In the genomic region with DNA sequence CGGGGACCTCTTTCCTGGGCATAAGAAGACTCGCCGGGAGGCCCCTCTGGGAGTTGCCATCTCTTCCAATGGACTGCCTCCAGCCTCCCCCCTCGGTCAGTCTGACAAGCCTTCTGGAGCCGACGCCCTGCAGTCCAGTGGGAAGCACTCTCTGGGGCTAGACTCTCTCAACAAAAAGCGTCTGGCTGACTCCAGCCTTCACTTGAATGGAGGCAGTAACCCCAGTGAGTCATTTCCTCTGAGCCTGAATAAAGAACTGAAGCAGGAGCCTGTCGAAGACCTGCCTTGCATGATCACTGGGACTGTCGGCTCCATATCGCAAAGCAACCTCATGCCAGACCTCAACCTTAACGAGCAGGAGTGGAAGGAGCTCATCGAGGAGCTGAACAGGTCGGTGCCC, we compare ENCODE assay signal across 8 cellular contexts. TPM values are rescaled to one million over a fixed set of nuclear protein-coding genes. Genes with fewer than 3 reads are reported as not detected.
DNase-seq lines count a peak whose midpoint lies in the region; ATAC-seq lines count a peak whose summit lies in the region.

No MANE protein-coding gene starts in this region.

- no peaks in the 10 kb centered on the region for H3K36me3 ChIP-seq in aorta (ENCODE audit: control insufficient read depth in 1 of 2, insufficient read depth in 2 of 2, low read length in 1 of 2)

- no peak overlapping the region for H3K4me3 Mint-ChIP-seq in stimulated activated naive CD8-positive, alpha-beta T cell treated with anti-CD3 and anti-CD28 coated beads, Interleukin-15, Interleukin-2, amounts not matched to agents 100 ng/mL and 50 ng/mL, for 24 hours
- H3K4me3 Mint-ChIP-seq in natural killer cell treated with Interleukin-12 subunit alpha and Interleukin-12 subunit beta and Interleukin-15 and Interleukin-18, amount 100 ng/mL, for 72 hours = no peak overlapping the region

- H3K27me3 Mint-ChIP-seq in stimulated activated naive CD8-positive, alpha-beta T cell treated with anti-CD3 and anti-CD28 coated beads, Interleukin-15, Interleukin-2, amounts not matched to agents 100 ng/mL and 50 ng/mL, for 24 hours = no peaks in the 10 kb centered on the region
- no peaks in the 10 kb centered on the region for H3K27me3 Mint-ChIP-seq in natural killer cell treated with Interleukin-12 subunit alpha and Interleukin-12 subunit beta and Interleukin-15 and Interleukin-18, amount 100 ng/mL, for 72 hours

- no peak for DNase-seq in stimulated activated naive CD8-positive, alpha-beta T cell treated with anti-CD3 and anti-CD28 coated beads, Interleukin-15, Interleukin-2, amounts not matched to agents 100 U/mL and 50 U/mL, for 24 hours
- DNase-seq in astrocyte of the hippocampus (ENCODE audit: low read depth, low spot score) = peak; percentile 88
- peak; percentile 96 for DNase-seq in islet precursor cell
- peak; percentile 82 to 84 for DNase-seq in aorta
- no peak for DNase-seq in T-helper 2 cell
- DNase-seq in activated CD8-positive, alpha-beta memory T cell treated with anti-CD3 and anti-CD28 coated beads, Interleukin-2, amount 50 U/mL, for 48 hours = no peak
- no peak for DNase-seq in natural killer cell treated with Interleukin-12 subunit alpha and Interleukin-12 subunit beta and Interleukin-15 and Interleukin-18, amount 100 ng/mL, for 72 hours (ENCODE audit: low spot score)

- ATAC-seq in stimulated activated naive CD8-positive, alpha-beta T cell treated with anti-CD3 and anti-CD28 coated beads, Interleukin-15, Interleukin-2, amounts not matched to agents 100 U/mL and 50 U/mL, for 24 hours = no peak
- ATAC-seq in aorta (ENCODE audit: low FRiP score) = peak; percentile 76
- ATAC-seq in natural killer cell treated with Interleukin-12 subunit alpha and Interleukin-12 subunit beta and Interleukin-15 and Interleukin-18, amount 100 ng/mL, for 72 hours = no peak

- peak overlapping the region; percentile 33 for H3K27ac Mint-ChIP-seq in stimulated activated naive CD8-positive, alpha-beta T cell treated with anti-CD3 and anti-CD28 coated beads, Interleukin-15, Interleukin-2, amounts not matched to agents 100 ng/mL and 50 ng/mL, for 24 hours
- H3K27ac Mint-ChIP-seq in natural killer cell treated with Interleukin-12 subunit alpha and Interleukin-12 subunit beta and Interleukin-15 and Interleukin-18, amount 100 ng/mL, for 72 hours = peak overlapping the region in 1 of 2 donors; percentile 58

- H3K9me3 Mint-ChIP-seq in stimulated activated naive CD8-positive, alpha-beta T cell treated with anti-CD3 and anti-CD28 coated beads, Interleukin-15, Interleukin-2, amounts not matched to agents 100 ng/mL and 50 ng/mL, for 24 hours = no peaks in the 10 kb centered on the region
- H3K9me3 Mint-ChIP-seq in natural killer cell treated with Interleukin-12 subunit alpha and Interleukin-12 subunit beta and Interleukin-15 and Interleukin-18, amount 100 ng/mL, for 72 hours = no peaks in the 10 kb centered on the region

- H3K4me3 ChIP-seq in aorta (ENCODE audit: low read length in 2 of 2) = no peak overlapping the region

- intact Hi-C loops in aorta (cut with DNase I) = no loop called here

- H3K27ac ChIP-seq in aorta (ENCODE audit: low read depth in 1 of 2, low read length in 2 of 2) = peak overlapping the region; percentile 5 to 66

- H3K36me3 Mint-ChIP-seq in stimulated activated naive CD8-positive, alpha-beta T cell treated with anti-CD3 and anti-CD28 coated beads, Interleukin-15, Interleukin-2, amounts not matched to agents 100 ng/mL and 50 ng/mL, for 24 hours (ENCODE audit: low read depth) = peaks cover 35% of the 10 kb centered on the region
- no peaks in the 10 kb centered on the region for H3K36me3 Mint-ChIP-seq in natural killer cell treated with Interleukin-12 subunit alpha and Interleukin-12 subunit beta and Interleukin-15 and Interleukin-18, amount 100 ng/mL, for 72 hours

- peaks cover 40% of the 10 kb centered on the region for H3K4me1 Mint-ChIP-seq in stimulated activated naive CD8-positive, alpha-beta T cell treated with anti-CD3 and anti-CD28 coated beads, Interleukin-15, Interleukin-2, amounts not matched to agents 100 ng/mL and 50 ng/mL, for 24 hours (ENCODE audit: low read depth)
- H3K4me1 Mint-ChIP-seq in natural killer cell treated with Interleukin-12 subunit alpha and Interleukin-12 subunit beta and Interleukin-15 and Interleukin-18, amount 100 ng/mL, for 72 hours (ENCODE audit: low read depth in 2 of 2) = peaks cover 43 to 48% of the 10 kb centered on the region in 2 donors

- WGBS in aorta, 2 donors = 22 to 30% methylated on average over 13 of the region's 13 CpGs

- no peaks in the 10 kb centered on the region for H3K9me3 ChIP-seq in aorta (ENCODE audit: control insufficient read depth, low read length)

- H3K4me1 ChIP-seq in aorta (ENCODE audit: control insufficient read depth in 1 of 2, insufficient read depth in 2 of 2, low read length in 2 of 2) = peaks cover 0 to 3% of the 10 kb centered on the region in 2 donors

- H3K27me3 ChIP-seq in aorta (ENCODE audit: control insufficient read depth in 1 of 2, insufficient read depth in 2 of 2, low read length in 1 of 2) = no peaks in the 10 kb centered on the region

RNA-seq across cellular contexts. Expression of gene LTC4S, which starts 28.4 kb away (rescaled TPM):
- 10 to 100 TPM; 16.1 to 34.7 TPM for total RNA-seq in aorta
- polyA plus RNA-seq in aorta = 1 to 10 TPM; 6.6 to 9.3 TPM
- 1 to 10 TPM; 2.9 to 4.0 TPM for total RNA-seq in natural killer cell treated with Interleukin-12 subunit alpha and Interleukin-12 subunit beta and Interleukin-15 and Interleukin-18, amount 100 ng/mL, for 72 hours

RNA-seq across cellular contexts. Expression of gene MAML1, which starts 32.8 kb away (rescaled TPM):
- total RNA-seq in aorta = 10 to 100 TPM; 26.1 to 35.3 TPM
- polyA plus RNA-seq in aorta = 10 to 100 TPM in 1 of 2 donors, 1 to 10 TPM in 1; 7.0 to 12.1 TPM
- 10 to 100 TPM; 31.4 to 41.1 TPM for total RNA-seq in natural killer cell treated with Interleukin-12 subunit alpha and Interleukin-12 subunit beta and Interleukin-15 and Interleukin-18, amount 100 ng/mL, for 72 hours

RNA-seq across cellular contexts. Expression of gene MGAT4B, which starts 41.3 kb away (rescaled TPM):
- total RNA-seq in aorta = 10 to 100 TPM; 56.0 to 78.8 TPM
- 10 to 100 TPM; 74.6 to 77.3 TPM for polyA plus RNA-seq in aorta
- 100 to 1,000 TPM in 1 of 2 donors, 10 to 100 TPM in 1; 73.2 to 105 TPM for total RNA-seq in natural killer cell treated with Interleukin-12 subunit alpha and Interleukin-12 subunit beta and Interleukin-15 and Interleukin-18, amount 100 ng/mL, for 72 hours

RNA-seq across cellular contexts. Expression of gene SQSTM1, which starts 55.3 kb away (rescaled TPM):
- 100 to 1,000 TPM; 333 to 404 TPM for total RNA-seq in aorta
- 100 to 1,000 TPM; 152 to 358 TPM for polyA plus RNA-seq in aorta
- 100 to 1,000 TPM; 218 to 332 TPM for total RNA-seq in natural killer cell treated with Interleukin-12 subunit alpha and Interleukin-12 subunit beta and Interleukin-15 and Interleukin-18, amount 100 ng/mL, for 72 hours

Comparison
In these comparisons a context has a peak if more than half of its experiments do, and no peak if none do; other contexts are left out.
1. DNase-seq: peak in astrocyte of the hippocampus (single experiment), islet precursor cell (single experiment) and aorta (2 of 2); none in stimulated activated naive CD8-positive, alpha-beta T cell treated with anti-CD3 and anti-CD28 coated beads, Interleukin-15, Interleukin-2, amounts not matched to agents 100 U/mL and 50 U/mL, for 24 hours (single experiment), T-helper 2 cell (0 of 5), activated CD8-positive, alpha-beta memory T cell treated with anti-CD3 and anti-CD28 coated beads, Interleukin-2, amount 50 U/mL, for 48 hours (single experiment) and natural killer cell treated with Interleukin-12 subunit alpha and Interleukin-12 subunit beta and Interleukin-15 and Interleukin-18, amount 100 ng/mL, for 72 hours (single experiment).